ENCODE assay signal across 8 cellular contexts in the genomic region with DNA sequence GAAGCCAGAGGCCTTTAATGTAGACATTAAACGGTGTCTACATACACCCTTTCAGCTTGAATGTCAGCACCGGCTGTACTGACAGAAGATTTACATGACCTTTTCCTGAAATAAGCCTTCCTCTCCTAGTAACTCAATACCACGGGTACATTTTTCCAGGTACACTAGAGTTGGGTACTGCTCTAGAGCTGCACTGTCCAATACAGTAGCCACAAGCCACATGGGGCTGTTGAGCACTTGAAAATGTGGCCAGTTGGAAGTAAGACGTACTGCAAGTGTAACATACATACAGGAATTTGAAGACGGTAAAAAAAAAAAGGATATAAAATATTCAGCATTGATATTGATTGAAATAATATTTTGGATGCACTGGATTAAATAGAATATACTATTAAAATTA. TPM values are rescaled to one million over a fixed set of nuclear protein-coding genes. Genes with fewer than 3 reads are reported as not detected.
DNase-seq lines count a peak whose midpoint lies in the region; ATAC-seq and TF ChIP-seq lines count a peak whose summit lies in the region.
"Not testable (repeated sequence)": the region's sequence is repeated elsewhere in the genome, so short reads cannot be mapped to it uniquely, and the experiment has no call there.

No MANE protein-coding gene starts in this region.

- not testable (repeated sequence) for H2BK120ac ChIP-seq in H9 (ENCODE audit: low read depth, low read length, poor library complexity, severe bottlenecking)

- not testable (repeated sequence) for H3K9ac ChIP-seq in H9 (ENCODE audit: extremely low read depth, insufficient read length, low read length); smooth muscle cell (ENCODE audit: low read depth)

- H3K4me3 ChIP-seq in BE2C (ENCODE audit: low read depth, low read length): peak overlapping the region; percentile 30
- peak overlapping the region; percentile 42 to 60 (median 48) for H3K4me3 ChIP-seq in esophagus muscularis mucosa
- H3K4me3 ChIP-seq in smooth muscle cell: peak overlapping the region; percentile 45

- H2BK15ac ChIP-seq in H9 (ENCODE audit: low read depth, low read length): not testable (repeated sequence)

- CTCF ChIA-PET in T-cell (lab: Charles Lee): interaction anchor here in 1 of 2 donors (0.7 to 1.9 kb wide), 5 partner anchors 11 to 208 kb away, joined by 3 to 7 read pairs (median 3); no protein-coding TSS in a partner anchor

- H3K18ac ChIP-seq in H9 (ENCODE audit: insufficient read length, low read depth, low read length): not testable (repeated sequence)

- H3K27me3 Mint-ChIP-seq in H9 (ENCODE audit: low read depth): peaks cover 24% of the 10 kb centered on the region
- not testable (repeated sequence) for H3K27me3 Mint-ChIP-seq in T-cell; activated naive CD4-positive, alpha-beta T cell treated with anti-CD3 and anti-CD28 coated beads, Interleukin-2, amount 50 U/mL, for 24 hours

- not testable (repeated sequence) for H3K9me3 ChIP-seq in BE2C; H9 (ENCODE audit: control insufficient read depth, low read depth, low read length); esophagus muscularis mucosa; smooth muscle cell (replicated peaks; ENCODE audit: low read depth)

- no CpG with 5 or more reads among the region's 5 CpGs for WGBS in H9 (ENCODE audit: extremely low coverage, insufficient read length, low lambda C conversion rate)
- 65% methylated on average over 4 of the region's 5 CpGs for WGBS in esophagus muscularis mucosa
- WGBS in smooth muscle cell (ENCODE audit: low lambda C conversion rate): 87% methylated on average over 5 of the region's 5 CpGs

- H3K14ac ChIP-seq in H9 (ENCODE audit: insufficient read depth, low read length): not testable (repeated sequence)

- H4K5ac ChIP-seq in H9 (ENCODE audit: insufficient read length, low read depth, low read length): not testable (repeated sequence)

- not testable (repeated sequence) for H3K9me3 Mint-ChIP-seq in H9; T-cell; activated naive CD4-positive, alpha-beta T cell treated with anti-CD3 and anti-CD28 coated beads, Interleukin-2, amount 50 U/mL, for 24 hours

- H2BK20ac ChIP-seq in H9 (ENCODE audit: low read depth, low read length, poor library complexity, severe bottlenecking): not testable (repeated sequence)

- not testable (repeated sequence) for TF ChIP-seq EP300 in esophagus muscularis mucosa (IDR thresholded peaks at IDR 0.05)

- not testable (repeated sequence) for H4K91ac ChIP-seq in H9 (ENCODE audit: insufficient read length, low read depth, low read length)

- H3T11ph ChIP-seq in H9 (ENCODE audit: low read length): not testable (repeated sequence)

- not testable (repeated sequence) for H3K4me1 ChIP-seq in BE2C; H9 (ENCODE audit: insufficient read depth, low read length); smooth muscle cell (ENCODE audit: low read depth)
- H3K4me1 ChIP-seq in esophagus muscularis mucosa: peaks cover 4 to 40% (median 31%) of the 10 kb centered on the region in 4 donors

- H3K23ac ChIP-seq in H9 (ENCODE audit: insufficient read length, low read depth, low read length): not testable (repeated sequence)

- H3K27ac ChIP-seq in H9 (ENCODE audit: insufficient read length, low read depth, low read length): not testable (repeated sequence)
- H3K27ac ChIP-seq in esophagus muscularis mucosa (replicated peaks in 1 of 4) (peak overlapping the region; percentile 79 to 82 (median 82)), smooth muscle cell (ENCODE audit: low read depth) (peak overlapping the region; percentile 57)

- not testable (repeated sequence) for TF ChIP-seq POLR2A in esophagus muscularis mucosa (IDR thresholded peaks at IDR 0.05; ENCODE audit: low read depth)

- not testable (repeated sequence) for H2BK12ac ChIP-seq in H9 (ENCODE audit: insufficient read length, low read depth, low read length)

- POLR2A ChIA-PET in T-cell (lab: Charles Lee): interaction anchor here in 1 of 2 donors (0.7 kb wide), 1 partner anchor 23 kb away, joined by 3 read pairs; no protein-coding TSS in a partner anchor

- peaks cover 11% of the 10 kb centered on the region for H3F3A ChIP-seq in smooth muscle cell (ENCODE audit: low read depth)

- H4K8ac ChIP-seq in H9 (replicated peaks; ENCODE audit: insufficient read length, low read depth, low read length): not testable (repeated sequence)

- not testable (repeated sequence) for ATAC-seq in T-cell (replicated peaks in 1 of 4)

- not testable (repeated sequence) for H3K79me1 ChIP-seq in H9 (ENCODE audit: insufficient read depth, low read depth, low read length, poor library complexity, severe bottlenecking)

- intact Hi-C loops in esophagus muscularis mucosa (cut with DNase I): loop anchor here (10.0 kb wide), 1 partner anchor 230 kb away; no protein-coding TSS in a partner anchor

- not testable (repeated sequence) for H3K36me3 ChIP-seq in BE2C; smooth muscle cell (ENCODE audit: low read depth)
- peaks cover 0 to 14% (median 0%) of the 10 kb centered on the region in 4 donors for H3K36me3 ChIP-seq in esophagus muscularis mucosa

- not testable (repeated sequence) for H3K27ac Mint-ChIP-seq in H9
- peak overlapping the region; percentile 37 to 86 for H3K27ac Mint-ChIP-seq in T-cell
- peak overlapping the region; percentile 97 for H3K27ac Mint-ChIP-seq in activated naive CD4-positive, alpha-beta T cell treated with anti-CD3 and anti-CD28 coated beads, Interleukin-2, amount 50 U/mL, for 24 hours

- DNase-seq in BE2C; H9; T-cell; esophagus muscularis mucosa (ENCODE audit: extremely low spot score); smooth muscle cell (lab: John Stamatoyannopoulos, UW; ENCODE audit: unreplicated experiment): not testable (repeated sequence)
- DNase-seq in NAMALWA (ENCODE audit: low spot score) (peak; percentile 72), myocyte (ENCODE audit: low read depth) (peak; percentile 27)

- H3K4me1 Mint-ChIP-seq in H9: peaks cover 0 to 15% of the 10 kb centered on the region in 2 experiments; a peak in 2 of 4 replicates
- peaks cover 53 to 74% (median 60%) of the 10 kb centered on the region in 3 donors for H3K4me1 Mint-ChIP-seq in T-cell
- peaks cover 70% of the 10 kb centered on the region for H3K4me1 Mint-ChIP-seq in activated naive CD4-positive, alpha-beta T cell treated with anti-CD3 and anti-CD28 coated beads, Interleukin-2, amount 50 U/mL, for 24 hours

- H2AFZ ChIP-seq in H9 (ENCODE audit: low read length); smooth muscle cell (ENCODE audit: low read depth): not testable (repeated sequence)

- not testable (repeated sequence) for H3K4ac ChIP-seq in H9 (ENCODE audit: low read depth, low read length)

- H3K4me2 ChIP-seq in H9 (ENCODE audit: insufficient read depth, insufficient read length, low read length): not testable (repeated sequence)
- peak overlapping the region; percentile 71 for H3K4me2 ChIP-seq in smooth muscle cell

- not testable (repeated sequence) for H3K23me2 ChIP-seq in H9 (ENCODE audit: insufficient read length, low read depth, low read length, poor library complexity, severe bottlenecking)

- TF ChIP-seq CTCF in BE2C (IDR thresholded peaks at IDR 0.05; ENCODE audit: low read depth, low read length); H9 (conservative IDR thresholded peaks at IDR 0.05); esophagus muscularis mucosa (IDR thresholded peaks at IDR 0.05); smooth muscle cell (IDR thresholded peaks at IDR 0.05; ENCODE audit: borderline replicate concordance, insufficient read depth, poor library complexity, severe bottlenecking): not testable (repeated sequence)

- H4K20me1 ChIP-seq in H9 (ENCODE audit: control insufficient read depth, insufficient read depth, insufficient read length); smooth muscle cell (ENCODE audit: low read depth): not testable (repeated sequence)

- H2AK5ac ChIP-seq in H9 (ENCODE audit: insufficient read length, low read length): not testable (repeated sequence)

- H3K4me3 Mint-ChIP-seq in H9 (peak overlapping the region; percentile 63 to 70; a peak in 3 of 5 replicates), T-cell (peak overlapping the region; percentile 51 to 74 (median 59))
- peak overlapping the region; percentile 91 for H3K4me3 Mint-ChIP-seq in activated naive CD4-positive, alpha-beta T cell treated with anti-CD3 and anti-CD28 coated beads, Interleukin-2, amount 50 U/mL, for 24 hours

- not testable (repeated sequence) for H3K56ac ChIP-seq in H9 (ENCODE audit: insufficient read length, low read depth, low read length)

- H3K36me3 Mint-ChIP-seq in H9 (ENCODE audit: insufficient read depth in 1 of 3, low read depth in 3 of 3); T-cell; activated naive CD4-positive, alpha-beta T cell treated with anti-CD3 and anti-CD28 coated beads, Interleukin-2, amount 50 U/mL, for 24 hours: not testable (repeated sequence)

- H2BK5ac ChIP-seq in H9 (ENCODE audit: insufficient read length, low read length): not testable (repeated sequence)

- not testable (repeated sequence) for H3K79me2 ChIP-seq in H9 (ENCODE audit: insufficient read depth, low read length); smooth muscle cell (ENCODE audit: low read depth)

- not testable (repeated sequence) for H3K27me3 ChIP-seq in BE2C; H9 (ENCODE audit: insufficient read depth, low read length); esophagus muscularis mucosa; smooth muscle cell (ENCODE audit: low read depth)

RNA-seq across cellular contexts. Expression of a gene that starts 45.9 kb away (rescaled TPM):
- polyA plus RNA-seq in BE2C (2012; ENCODE audit: insufficient read depth, insufficient read length, low read depth): 4.2 TPM
- total RNA-seq in H9 (2021): 5.4 and 7.1 TPM in 2 replicates
- 10 to 100 TPM in 4 of 5 donors, 1 to 10 TPM in 1; 9.2 to 65.8 (median 14.0) TPM for total RNA-seq in T-cell
- total RNA-seq in esophagus muscularis mucosa: 1 to 10 TPM; 2.4 to 5.8 (median 4.9) TPM
- 5.1 and 7.4 TPM in 2 replicates for total RNA-seq in myocyte
- 15.1 TPM for polyA plus RNA-seq in myocyte (2012)
- 7.2 and 11.7 TPM in 2 replicates for total RNA-seq in smooth muscle cell
- 3.2 and 6.1 TPM in 2 replicates for polyA plus RNA-seq in smooth muscle cell
